In the genomic region with DNA sequence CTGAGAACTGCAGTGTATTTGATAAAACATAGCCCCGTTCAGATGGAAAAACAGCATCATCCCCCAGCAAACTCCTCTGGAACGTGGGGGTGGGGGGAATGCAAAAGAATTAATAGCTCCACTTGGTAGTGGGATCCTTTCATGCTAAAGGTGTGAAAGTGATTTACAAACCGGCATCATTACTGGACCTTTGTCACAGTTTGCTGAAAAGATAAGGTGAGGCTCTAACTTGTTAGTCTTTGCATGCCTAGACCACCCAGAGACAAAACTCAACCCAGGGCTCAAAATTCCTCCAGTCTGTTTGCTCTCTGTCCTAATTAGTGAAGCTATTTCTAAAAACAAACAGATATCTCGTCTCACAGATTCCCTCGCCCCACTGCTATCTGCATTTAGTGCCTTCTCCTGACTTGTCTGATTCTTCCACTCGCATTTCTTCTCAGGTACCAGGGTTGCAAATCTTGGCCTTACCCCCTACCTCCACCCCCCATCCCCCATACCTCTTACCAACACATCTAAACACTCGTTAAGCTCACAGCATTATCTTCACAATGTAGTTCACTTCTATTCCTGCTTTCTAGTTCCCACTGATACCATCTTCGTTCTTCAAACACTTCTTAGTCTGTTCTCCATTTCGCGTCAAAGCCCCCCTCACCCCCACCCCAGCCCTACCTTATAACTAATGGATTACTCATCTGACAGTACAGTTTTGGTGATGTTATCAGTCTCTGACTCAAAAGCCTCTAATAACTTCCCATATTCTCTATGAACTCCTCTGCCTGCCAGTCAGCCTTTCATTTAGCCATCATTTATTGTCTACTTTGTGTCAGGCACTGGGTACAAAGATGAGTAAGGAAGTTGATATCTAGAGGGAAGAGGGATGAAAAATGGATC, we compare ENCODE assay signal across 9 cellular contexts. TPM values are rescaled to one million over a fixed set of nuclear protein-coding genes. Genes with fewer than 3 reads are reported as not detected.
DNase-seq lines count a peak whose midpoint lies in the region; ATAC-seq lines count a peak whose summit lies in the region.
"Had no signal": no experiment of that assay in that cellular context is flagged by ENCODE, and none has a peak within 500 bp of the region (broad histone marks: within the 10 kb centered on the region; RNA-seq: fewer than 3 reads in every experiment).

No MANE protein-coding gene starts in this region.

- H3K4me3 ChIP-seq in CD4-positive, CD25-positive, alpha-beta regulatory T cell (ENCODE audit: low read depth, low read length), result peak overlapping the region; percentile 17
- no peak overlapping the region for H3K4me3 ChIP-seq in mesodermal cell (ENCODE audit: extremely low read depth, insufficient read depth, low read length, poor library complexity, severe bottlenecking)

- H3K27ac ChIP-seq in CD4-positive, CD25-positive, alpha-beta regulatory T cell (ENCODE audit: insufficient read depth, low read length, poor library complexity, severe bottlenecking), result no peak overlapping the region
- peak overlapping the region; percentile 94 for H3K27ac ChIP-seq in mesodermal cell (ENCODE audit: low read depth, low read length, severe bottlenecking)

- peak overlapping the region; percentile 19 to 78 (median 40) for H3K27ac Mint-ChIP-seq in CD4-positive, CD25-positive, alpha-beta regulatory T cell
- peak overlapping the region; percentile 81 for H3K27ac Mint-ChIP-seq in activated T-cell treated with anti-CD3 and anti-CD28 coated beads, Interleukin-2, amount 50 U/mL, for 72 hours

- 8 to 12% methylated on average over 7 to 8 of the region's 10 CpGs for WGBS in mesodermal cell (ENCODE audit: insufficient coverage in 2 of 2), 2 experiments

- no peaks in the 10 kb centered on the region for H3K9me3 Mint-ChIP-seq in CD4-positive, CD25-positive, alpha-beta regulatory T cell
- H3K9me3 Mint-ChIP-seq in activated T-cell treated with anti-CD3 and anti-CD28 coated beads, Interleukin-2, amount 50 U/mL, for 72 hours, result no peaks in the 10 kb centered on the region

- H3K9me3 ChIP-seq in CD4-positive, CD25-positive, alpha-beta regulatory T cell (ENCODE audit: control insufficient read depth in 2 of 2, low read length in 2 of 2), result no peaks in the 10 kb centered on the region
- H3K9me3 ChIP-seq in mesodermal cell (ENCODE audit: control insufficient read depth, low read length), result no peaks in the 10 kb centered on the region

- peaks cover 6% of the 10 kb centered on the region for H3K27me3 Mint-ChIP-seq in CD4-positive, CD25-positive, alpha-beta regulatory T cell
- H3K27me3 Mint-ChIP-seq in activated T-cell treated with anti-CD3 and anti-CD28 coated beads, Interleukin-2, amount 50 U/mL, for 72 hours (ENCODE audit: low read depth), result peaks cover 7% of the 10 kb centered on the region

- peaks cover 13 to 64% (median 50%) of the 10 kb centered on the region in 4 donors for H3K4me1 Mint-ChIP-seq in CD4-positive, CD25-positive, alpha-beta regulatory T cell
- peaks cover 94% of the 10 kb centered on the region for H3K4me1 Mint-ChIP-seq in activated T-cell treated with anti-CD3 and anti-CD28 coated beads, Interleukin-2, amount 50 U/mL, for 72 hours (ENCODE audit: low read depth)

- H3K27me3 ChIP-seq in CD4-positive, CD25-positive, alpha-beta regulatory T cell (ENCODE audit: control insufficient read depth, insufficient read depth, low read length), result no peaks in the 10 kb centered on the region

- peaks cover 40% of the 10 kb centered on the region for H3K4me1 ChIP-seq in CD4-positive, CD25-positive, alpha-beta regulatory T cell (ENCODE audit: control insufficient read depth, insufficient read depth, low read length, poor library complexity, severe bottlenecking)
- peaks cover 83% of the 10 kb centered on the region for H3K4me1 ChIP-seq in mesodermal cell (ENCODE audit: control insufficient read depth, insufficient read depth, low read length, poor library complexity, severe bottlenecking)

- no peaks in the 10 kb centered on the region for H3K36me3 ChIP-seq in CD4-positive, CD25-positive, alpha-beta regulatory T cell (ENCODE audit: control insufficient read depth, insufficient read depth, low read length)
- H3K36me3 ChIP-seq in mesodermal cell (ENCODE audit: control insufficient read depth, insufficient read depth, low read length), result peaks cover 2% of the 10 kb centered on the region

- peak in 1 of 3 donors; percentile 29 for DNase-seq in CD4-positive, CD25-positive, alpha-beta regulatory T cell
- DNase-seq in activated T-cell treated with anti-CD3 and anti-CD28 coated beads, Interleukin-2, amount 50 U/mL, for 72 hours, result peak in 1 of 2 donors; percentile 39
- DNase-seq in Kasumi-1 (lab: John Stamatoyannopoulos, UW) (no peak), C1 segment of cervical spinal cord (lab: John Stamatoyannopoulos, UW) (no peak), epidermal melanocyte (ENCODE audit: insufficient read length, low spot score) (no peak), NCI-H146 treated with DMSO at 0.1 percent for 48 hours (lab: John Stamatoyannopoulos, UW; ENCODE audit: unreplicated experiment) (no peak)
- DNase-seq: RPMI8226 had no signal

- peak overlapping the region; percentile 10 to 64 (median 47) for H3K4me3 Mint-ChIP-seq in CD4-positive, CD25-positive, alpha-beta regulatory T cell
- H3K4me3 Mint-ChIP-seq in activated T-cell treated with anti-CD3 and anti-CD28 coated beads, Interleukin-2, amount 50 U/mL, for 72 hours, result peak overlapping the region; percentile 79 to 81

- no peak for ATAC-seq in CD4-positive, CD25-positive, alpha-beta regulatory T cell (ENCODE audit: low read depth in 2 of 2)
- ATAC-seq in HG02610 (IDR thresholded peaks at IDR 0.05; ENCODE audit: unreplicated experiment), result peak; percentile 24
- ATAC-seq in activated T-cell treated with anti-CD3 and anti-CD28 coated beads, Interleukin-2, amount 50 U/mL, for 72 hours (replicated peaks in 1 of 2), result peak; percentile 5 to 11

- no peaks in the 10 kb centered on the region for H3K36me3 Mint-ChIP-seq in CD4-positive, CD25-positive, alpha-beta regulatory T cell
- peaks cover 0 to 1% of the 10 kb centered on the region in 2 donors for H3K36me3 Mint-ChIP-seq in activated T-cell treated with anti-CD3 and anti-CD28 coated beads, Interleukin-2, amount 50 U/mL, for 72 hours (ENCODE audit: insufficient read depth in 2 of 2)

RNA-seq across cellular contexts. Expression of gene IER5, which starts 11.8 kb away (rescaled TPM):
- total RNA-seq in CD4-positive, CD25-positive, alpha-beta regulatory T cell, result 81.8 TPM
- 10 to 100 TPM in 1 of 4 donors, 1 to 10 TPM in 3; 6.5 to 14.2 (median 7.7) TPM for polyA plus RNA-seq in CD4-positive, CD25-positive, alpha-beta regulatory T cell
- 10 to 100 TPM; 71.8 to 72.2 TPM for total RNA-seq in activated T-cell treated with anti-CD3 and anti-CD28 coated beads, Interleukin-2, amount 50 U/mL, for 72 hours
- 11.9 TPM for polyA plus RNA-seq in mesodermal cell (2013, experiment 1 of 2)
- polyA plus RNA-seq in mesodermal cell (2013, experiment 2 of 2), result 8.5 TPM

Comparison
In these comparisons a context has a peak if more than half of its experiments do, and no peak if none do; other contexts are left out.
1. ATAC-seq: peak in HG02610 (single experiment) and activated T-cell treated with anti-CD3 and anti-CD28 coated beads, Interleukin-2, amount 50 U/mL, for 72 hours (2 of 2); none in CD4-positive, CD25-positive, alpha-beta regulatory T cell (0 of 2).